In genomic region chr4:86544313-86544966, GRCh38 we compare ENCODE assay signal across 10 cellular contexts. TPM values are rescaled to one million over a fixed set of nuclear protein-coding genes. Genes with fewer than 3 reads are reported as not detected.
DNase-seq lines count a peak whose midpoint lies in the region; ATAC-seq, FAIRE-seq and TF ChIP-seq lines count a peak whose summit lies in the region.
"Had no signal": no experiment of that assay in that cellular context is flagged by ENCODE, and none has a peak within 500 bp of the region (broad histone marks: within the 10 kb centered on the region; RNA-seq: fewer than 3 reads in every experiment).

No MANE protein-coding gene starts in this region.

- POLR2A ChIA-PET in activated CD4-positive, alpha-beta memory T cell treated with anti-CD3 and anti-CD28 coated beads for 36 hours (lab: Charles Lee) = interaction anchor here (1.0 kb wide), 1 partner anchor 50 kb away, joined by 3 read pairs; the partner anchor contains the start of gene PTPN13
- POLR2A ChIA-PET in MCF 10A (lab: Yijun Ruan, JAX) = interaction anchor here (1.0 kb wide), 1 partner anchor 8 kb away, joined by 3 read pairs; no protein-coding TSS in a partner anchor

- H3K4me1 ChIP-seq in right cardiac atrium (ENCODE audit: control insufficient read depth, insufficient read depth, low read length) = peaks cover 5% of the 10 kb centered on the region

- DNase-seq in GM12891 (ENCODE audit: insufficient read length, low spot score) (no peak), cerebellar cortex (ENCODE audit: low spot score) (no peak), SW 1271 (lab: John Stamatoyannopoulos, UW) (no peak), MCF 10A (ENCODE audit: unreplicated experiment) (no peak), right cardiac atrium (no peak)
- DNase-seq in activated CD4-positive, alpha-beta memory T cell treated with anti-CD3 and anti-CD28 coated beads for 36 hours = no peak
- DNase-seq: foreskin melanocyte, nucleus accumbens had no signal

- H3K4me1 Mint-ChIP-seq in activated CD4-positive, alpha-beta memory T cell treated with anti-CD3 and anti-CD28 coated beads for 36 hours (ENCODE audit: low read depth) = peaks cover 25% of the 10 kb centered on the region
- peaks cover 14% of the 10 kb centered on the region for H3K4me1 Mint-ChIP-seq in MCF 10A (ENCODE audit: insufficient read depth, unreplicated experiment)

- H3K27me3 ChIP-seq in right cardiac atrium (ENCODE audit: control insufficient read depth, insufficient read depth) = no peaks in the 10 kb centered on the region

- intact Hi-C loops in activated CD4-positive, alpha-beta memory T cell treated with anti-CD3 and anti-CD28 coated beads for 36 hours (cut with micrococcal nuclease) = loop anchor here (1.0 kb wide), 1 partner anchor 50 kb away; the partner anchor contains the start of gene PTPN13
- intact Hi-C loops in MCF 10A (cut with micrococcal nuclease) = no loop called here
- intact Hi-C loops in right cardiac atrium (cut with DNase I) = no loop called here

- H3K9me3 ChIP-seq in right cardiac atrium (ENCODE audit: control insufficient read depth, low read length) = no peaks in the 10 kb centered on the region

- H3K27ac ChIP-seq in right cardiac atrium (ENCODE audit: low read length) = no peak overlapping the region

- no peak overlapping the region for H3K4me3 Mint-ChIP-seq in activated CD4-positive, alpha-beta memory T cell treated with anti-CD3 and anti-CD28 coated beads for 36 hours
- no peak overlapping the region for H3K4me3 Mint-ChIP-seq in MCF 10A (ENCODE audit: unreplicated experiment)

- H3K27me3 Mint-ChIP-seq in activated CD4-positive, alpha-beta memory T cell treated with anti-CD3 and anti-CD28 coated beads for 36 hours = no peaks in the 10 kb centered on the region
- no peaks in the 10 kb centered on the region for H3K27me3 Mint-ChIP-seq in MCF 10A (ENCODE audit: insufficient read depth, unreplicated experiment)

- WGBS in right cardiac atrium = 41% methylated on average over 2 of the region's 2 CpGs

- no peak for TF ChIP-seq POLR2A in GM12891 (IDR thresholded peaks at IDR 0.05; ENCODE audit: low read depth, low read length)

- TF ChIP-seq CTCF in MCF 10A (IDR thresholded peaks at IDR 0.05; ENCODE audit: unreplicated experiment) = no peak

- peak; percentile 65 for FAIRE-seq in GM12891 (lab: Jason Lieb, UNC)

- no TSS peak for BruUV-seq in MCF 10A (replicated peaks; lab: Mats Ljungman, UMichigan)

- ATAC-seq in GM19395 (IDR thresholded peaks at IDR 0.05; ENCODE audit: unreplicated experiment) (peak; percentile 95), HG03039 (IDR thresholded peaks at IDR 0.05; ENCODE audit: unreplicated experiment) (peak; percentile 87), right cardiac atrium (no peak)

- H3K4me3 ChIP-seq in right cardiac atrium (ENCODE audit: low read length) = no peak overlapping the region

- no peaks in the 10 kb centered on the region for H3K36me3 Mint-ChIP-seq in activated CD4-positive, alpha-beta memory T cell treated with anti-CD3 and anti-CD28 coated beads for 36 hours
- H3K36me3 Mint-ChIP-seq in MCF 10A (ENCODE audit: insufficient read depth, unreplicated experiment) = no peaks in the 10 kb centered on the region

- no peaks in the 10 kb centered on the region for H3K9me3 Mint-ChIP-seq in activated CD4-positive, alpha-beta memory T cell treated with anti-CD3 and anti-CD28 coated beads for 36 hours
- H3K9me3 Mint-ChIP-seq in MCF 10A (ENCODE audit: unreplicated experiment) = no peaks in the 10 kb centered on the region

- CTCF ChIA-PET in activated CD4-positive, alpha-beta memory T cell treated with anti-CD3 and anti-CD28 coated beads for 36 hours (lab: Charles Lee) = interaction anchor here (1.0 kb wide), 1 partner anchor 22 kb away, joined by 4 read pairs; no protein-coding TSS in a partner anchor
- CTCF ChIA-PET in MCF 10A (lab: Yijun Ruan, JAX) = interaction anchor here (0.5 to 0.7 kb wide), 3 partner anchors 22 to 355 kb away, joined by 3 to 6 read pairs (median 4); no protein-coding TSS in a partner anchor

- H3K27ac Mint-ChIP-seq in activated CD4-positive, alpha-beta memory T cell treated with anti-CD3 and anti-CD28 coated beads for 36 hours = peak overlapping the region; percentile 79
- no peak overlapping the region for H3K27ac Mint-ChIP-seq in MCF 10A (ENCODE audit: low read depth, unreplicated experiment)

TF ChIP-seq in GM12891, 5 proteins besides CTCF, POLR2A, EP300 and RAD21:
- TF ChIP-seq SPI1 (IDR thresholded peaks at IDR 0.05; ENCODE audit: low read depth, low read length) (0 out of 2 replicates have a peak, but pooled peaks have one; percentile 8), TAF1 (IDR thresholded peaks at IDR 0.05; ENCODE audit: low read depth, low read length) (no peak)

RNA-seq across cellular contexts. Expression of gene PTPN13, which starts 49.7 kb away (rescaled TPM):
- 2.5 TPM for polyA plus RNA-seq in GM12891 (2012; ENCODE audit: low read depth, missing spikeins)
- 1 to 10 TPM; 2.7 to 3.2 TPM for total RNA-seq in activated CD4-positive, alpha-beta memory T cell treated with anti-CD3 and anti-CD28 coated beads for 36 hours
- total RNA-seq in MCF 10A (2022) = 23.0 and 28.3 TPM in 2 replicates
- total RNA-seq in right cardiac atrium = 10 to 100 TPM in 1 of 4 donors, 1 to 10 TPM in 3; 7.5 to 10.7 (median 9.0) TPM
- 2.8 TPM for polyA plus RNA-seq in right cardiac atrium

Comparison
In these comparisons a context has a peak if more than half of its experiments do, and no peak if none do; other contexts are left out.
1. ATAC-seq: peak in GM19395 (single experiment) and HG03039 (single experiment); none in right cardiac atrium (0 of 2).